Comparison of ENCODE assay signal across 26 cellular contexts in the genomic region with DNA sequence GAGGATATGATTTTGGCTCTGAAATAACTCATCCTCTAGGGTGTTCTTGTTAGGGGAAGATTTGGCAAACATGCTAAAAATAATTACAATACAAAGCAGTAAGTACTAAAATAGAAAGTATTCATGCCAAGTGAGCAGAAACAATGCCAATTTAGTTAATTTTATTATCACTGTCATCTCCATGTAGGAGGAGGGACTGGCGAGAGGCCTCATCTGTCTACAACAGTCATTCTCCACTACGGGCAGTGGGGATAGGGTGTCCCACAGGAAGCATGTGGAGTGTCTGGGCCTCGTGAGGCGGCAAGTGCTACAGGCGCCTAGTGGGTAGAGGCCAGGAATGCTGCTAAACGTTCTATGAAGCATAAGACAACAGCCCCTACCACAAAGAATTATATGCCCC. TPM values are rescaled to one million over a fixed set of nuclear protein-coding genes. Genes with fewer than 3 reads are reported as not detected.
"Had no signal": no experiment of that assay in that cellular context is flagged by ENCODE, and none has a peak within 500 bp of the region (broad histone marks: within the 10 kb centered on the region; RNA-seq: fewer than 3 reads in every experiment).

No MANE protein-coding gene starts in this region.

- H3K9ac ChIP-seq: parathyroid adenoma had no signal

- H3K36me3 Mint-ChIP-seq: activated naive CD8-positive, alpha-beta T cell treated with anti-CD3 and anti-CD28 coated beads, Interleukin-2, amount 10 ng/mL, durations not matched to agents 7 days and 5 days; natural killer cell; stimulated activated naive B cell treated with anti-CD40 and anti-IgM and Interleukin-4, amounts not matched to agents 10 μg/mL and 1 μg/mL and 100 μg/mL, for 72 hours; WTC11 had no signal

- H3K4me1 ChIP-seq: parathyroid adenoma had no signal

- DNase-seq: activated CD4-positive, alpha-beta T cell treated with anti-CD3 and anti-CD28 coated beads, Interleukin-2, amount 50 U/mL, for 4 hours; activated CD8-positive, alpha-beta memory T cell treated with anti-CD3 and anti-CD28 coated beads, Interleukin-2, amount 50 U/mL, for 48 hours; activated naive CD4-positive, alpha-beta T cell treated with anti-CD3 and anti-CD28 coated beads for 36 hours; activated naive CD8-positive, alpha-beta T cell treated with anti-CD3 and anti-CD28 coated beads, Interleukin-2, amount 10 ng/mL, durations not matched to agents 7 days and 5 days; activated T-cell treated with anti-CD3 and anti-CD28 coated beads, Interleukin-2, amount 50 U/mL, for 4 hours; amniotic stem cell; left lung; natural killer cell; right cardiac atrium; small intestine; stimulated activated CD4-positive, alpha-beta T cell treated with anti-CD3 and anti-CD28 coated beads, Interleukin-2, amount 100 ng/mL, for 24 hours; stimulated activated naive B cell treated with anti-CD40 and anti-IgM and Interleukin-4, amounts not matched to agents 10 μg/mL and 1 μg/mL and 100 μg/mL, for 72 hours; T-helper 1 cell; T-helper 9 cell; upper lobe of left lung had no signal

- H3K4me3 ChIP-seq: breast epithelium, coronary artery, left lung, lung, thoracic aorta, upper lobe of left lung had no signal

- H3K79me2 ChIP-seq: parathyroid adenoma had no signal

- H3K9me3 ChIP-seq: breast epithelium, left lung, neutrophil, thoracic aorta, upper lobe of left lung had no signal

- H3K27ac Mint-ChIP-seq: activated naive CD4-positive, alpha-beta T cell treated with anti-CD3 and anti-CD28 coated beads for 36 hours; activated naive CD8-positive, alpha-beta T cell treated with anti-CD3 and anti-CD28 coated beads, Interleukin-2, amount 10 ng/mL, durations not matched to agents 7 days and 5 days; activated T-helper 2 cell treated with anti-CD3 and anti-CD28 coated beads, Interferon-gamma antibody, Interleukin-2, Interleukin-4, amounts not matched to agents 10 μg/mL and 5 μg/mL and 100 μg/mL, durations not matched to agents 14 hours and 24 hours and 36 hours; natural killer cell; stimulated activated naive B cell treated with anti-CD40 and anti-IgM and Interleukin-4, amounts not matched to agents 10 μg/mL and 1 μg/mL and 100 μg/mL, for 72 hours; WTC11 had no signal

- H3K27ac ChIP-seq: breast epithelium, coronary artery, epithelial cell of prostate, left lung, neutrophil, parathyroid adenoma, thoracic aorta, upper lobe of left lung had no signal

- H3K9me3 Mint-ChIP-seq: activated naive CD4-positive, alpha-beta T cell treated with anti-CD3 and anti-CD28 coated beads for 36 hours; activated naive CD8-positive, alpha-beta T cell treated with anti-CD3 and anti-CD28 coated beads, Interleukin-2, amount 10 ng/mL, durations not matched to agents 7 days and 5 days; activated T-cell treated with anti-CD3 and anti-CD28 coated beads, Interleukin-2, amount 50 U/mL, for 4 hours; activated T-helper 2 cell treated with anti-CD3 and anti-CD28 coated beads, Interferon-gamma antibody, Interleukin-2, Interleukin-4, amounts not matched to agents 10 μg/mL and 5 μg/mL and 100 μg/mL, durations not matched to agents 14 hours and 24 hours and 36 hours; natural killer cell; stimulated activated naive B cell treated with anti-CD40 and anti-IgM and Interleukin-4, amounts not matched to agents 10 μg/mL and 1 μg/mL and 100 μg/mL, for 72 hours; WTC11 had no signal

- H2AFZ ChIP-seq: parathyroid adenoma had no signal

- H3K36me3 ChIP-seq: breast epithelium, left lung, neutrophil, thoracic aorta, upper lobe of left lung had no signal

- H3K4me3 Mint-ChIP-seq: activated naive CD4-positive, alpha-beta T cell treated with anti-CD3 and anti-CD28 coated beads for 36 hours; activated naive CD8-positive, alpha-beta T cell treated with anti-CD3 and anti-CD28 coated beads, Interleukin-2, amount 10 ng/mL, durations not matched to agents 7 days and 5 days; activated T-cell treated with anti-CD3 and anti-CD28 coated beads, Interleukin-2, amount 50 U/mL, for 4 hours; stimulated activated naive B cell treated with anti-CD40 and anti-IgM and Interleukin-4, amounts not matched to agents 10 μg/mL and 1 μg/mL and 100 μg/mL, for 72 hours; WTC11 had no signal

RNA-seq across cellular contexts. Expression of gene ISM2, which starts 3.3 kb away (rescaled TPM):
- total RNA-seq: activated CD8-positive, alpha-beta memory T cell treated with anti-CD3 and anti-CD28 coated beads for 36 hours; activated naive CD4-positive, alpha-beta T cell treated with anti-CD3 and anti-CD28 coated beads for 36 hours; activated T-cell treated with anti-CD3 and anti-CD28 coated beads, Interleukin-2, amount 50 U/mL, for 4 hours; activated T-helper 2 cell treated with anti-CD3 and anti-CD28 coated beads, Interferon-gamma antibody, Interleukin-2, Interleukin-4, amounts not matched to agents 10 μg/mL and 5 μg/mL and 100 μg/mL, durations not matched to agents 14 hours and 24 hours and 36 hours; left lung; lung; natural killer cell; pulmonary artery endothelial cell; right cardiac atrium; thoracic aorta; upper lobe of left lung had no signal
- polyA plus RNA-seq: right cardiac atrium had no signal
